Comparison of ENCODE assay signal across 8 cellular contexts in the genomic region with DNA sequence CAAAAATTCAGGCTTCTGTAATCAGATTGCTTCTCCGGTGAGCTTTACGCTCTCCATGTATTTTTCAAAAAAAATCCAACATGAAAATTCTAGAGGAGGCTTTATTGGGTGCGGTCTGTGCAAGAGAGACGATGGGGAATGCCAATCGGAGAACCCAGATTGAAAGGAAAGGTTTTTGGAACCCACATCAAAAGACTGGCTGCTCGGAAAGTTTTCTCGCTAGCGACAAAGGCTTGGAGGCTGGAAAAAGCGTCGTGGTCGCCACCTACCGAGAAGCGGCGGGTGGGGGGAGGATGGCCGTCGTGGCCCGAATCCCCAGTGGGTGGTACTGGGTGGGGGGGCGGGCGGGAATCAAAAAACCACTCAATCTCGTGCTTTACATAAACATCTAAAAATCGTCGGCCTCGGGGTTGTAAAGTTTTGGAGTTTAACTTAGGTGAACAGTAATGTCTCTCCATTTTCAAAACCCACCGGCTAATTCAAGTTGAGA. TPM values are rescaled to one million over a fixed set of nuclear protein-coding genes. Genes with fewer than 3 reads are reported as not detected.
DNase-seq lines count a peak whose midpoint lies in the region; ATAC-seq, FAIRE-seq and TF ChIP-seq lines count a peak whose summit lies in the region.

No MANE protein-coding gene starts in this region.

- no peaks in the 10 kb centered on the region for H3K36me3 ChIP-seq in neutrophil
- no peaks in the 10 kb centered on the region for H3K36me3 ChIP-seq in thyroid gland

- POLR2A ChIA-PET in HEK293T (lab: Yijun Ruan, JAX), result interaction anchor here (1.1 to 1.6 kb wide), 2 partner anchors 21 to 36 kb away, joined by 3 read pairs; no protein-coding TSS in a partner anchor

- H3K27ac ChIP-seq in neutrophil (no peak overlapping the region), thyroid gland (peak overlapping the region; percentile 96 to 100 (median 97))

- intact Hi-C loops in thyroid gland (cut with DNase I), result no loop called here

- H3K4me1 ChIP-seq in neutrophil (ENCODE audit: control insufficient read depth in 1 of 2, insufficient read depth in 1 of 2, low read depth in 1 of 2, low read length in 1 of 2), result peaks cover 42 to 46% of the 10 kb centered on the region in 2 experiments
- H3K4me1 ChIP-seq in thyroid gland, result peaks cover 32 to 36% of the 10 kb centered on the region in 2 donors

- H3K9me3 ChIP-seq in neutrophil (no peaks in the 10 kb centered on the region), thyroid gland (no peaks in the 10 kb centered on the region)

- ATAC-seq in HG03159 (IDR thresholded peaks at IDR 0.05; ENCODE audit: unreplicated experiment), result no peak

- H3K27me3 ChIP-seq in neutrophil (peaks cover 14% of the 10 kb centered on the region), thyroid gland (no peaks in the 10 kb centered on the region)

- CTCF ChIA-PET in HEK293T (lab: Yijun Ruan, JAX), result interaction anchor here (1.0 kb wide), 1 partner anchor 20 kb away, joined by 3 read pairs; no protein-coding TSS in a partner anchor

- no peak for FAIRE-seq in frontal cortex (lab: Jason Lieb, UNC)

- 0 out of 2 replicates have a peak, but pooled peaks have one; percentile 12 for TF ChIP-seq CTCF in AG10803 (conservative IDR thresholded peaks at IDR 0.05; ENCODE audit: low read length)
- no peak for TF ChIP-seq CTCF in neutrophil (IDR thresholded peaks at IDR 0.05)
- peak in 1 of 6 experiments; percentile 28 for TF ChIP-seq CTCF in thyroid gland (IDR thresholded peaks at IDR 0.05)

- TF ChIP-seq POLR2A in thyroid gland (IDR thresholded peaks at IDR 0.05), result peak in 1 of 2 donors; percentile 17

- peak; percentile 17 for DNase-seq in AG10803 (ENCODE audit: low read depth)
- peak; percentile 29 for DNase-seq in HEK293T (ENCODE audit: extremely low spot score)
- DNase-seq in OCI-M1 (lab: John Stamatoyannopoulos, UW), result peak; percentile 91
- DNase-seq in activated gamma-delta T cell (lab: John Stamatoyannopoulos, UW), result peak; percentile 15
- DNase-seq in frontal cortex (ENCODE audit: low spot score in 2 of 2), result peak; percentile 65
- peak; percentile 73 to 75 for DNase-seq in thyroid gland

- WGBS in thyroid gland, 2 donors, result 0 to 1% methylated on average over 23 of the region's 24 CpGs

- H3K4me3 ChIP-seq in AG10803 (ENCODE audit: low read length) (peak overlapping the region; percentile 80), neutrophil (ENCODE audit: low read depth in 1 of 2, low read length in 1 of 2) (peak overlapping the region; percentile 78 to 81), thyroid gland (replicated peaks in 1 of 3) (peak overlapping the region in 2 of 3 donors; percentile 13 to 100)

TF ChIP-seq in HEK293T, 16 proteins besides CTCF, POLR2A, EP300 and RAD21:
- no peak for TF ChIP-seq SUZ12 (IDR thresholded peaks at IDR 0.05)
- no peak for TF ChIP-seq FOXK2 (IDR thresholded peaks at IDR 0.05)
- TF ChIP-seq BHLHE40 (IDR thresholded peaks at IDR 0.05; ENCODE audit: borderline replicate concordance), result no peak
- TF ChIP-seq HDGF (IDR thresholded peaks at IDR 0.05; ENCODE audit: borderline replicate concordance), result no peak
- TF ChIP-seq, protein P1, sequence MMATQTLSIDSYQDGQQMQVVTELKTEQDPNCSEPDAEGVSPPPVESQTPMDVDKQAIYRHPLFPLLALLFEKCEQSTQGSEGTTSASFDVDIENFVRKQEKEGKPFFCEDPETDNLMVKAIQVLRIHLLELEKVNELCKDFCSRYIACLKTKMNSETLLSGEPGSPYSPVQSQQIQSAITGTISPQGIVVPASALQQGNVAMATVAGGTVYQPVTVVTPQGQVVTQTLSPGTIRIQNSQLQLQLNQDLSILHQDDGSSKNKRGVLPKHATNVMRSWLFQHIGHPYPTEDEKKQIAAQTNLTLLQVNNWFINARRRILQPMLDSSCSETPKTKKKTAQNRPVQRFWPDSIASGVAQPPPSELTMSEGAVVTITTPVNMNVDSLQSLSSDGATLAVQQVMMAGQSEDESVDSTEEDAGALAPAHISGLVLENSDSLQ (IDR thresholded peaks at IDR 0.05), result no peak
- no peak for TF ChIP-seq ELF4 (IDR thresholded peaks at IDR 0.05)
- TF ChIP-seq FOXA1 (IDR thresholded peaks at IDR 0.05), result no peak
- TF ChIP-seq NFRKB (IDR thresholded peaks at IDR 0.05), result no peak
- no peak for TF ChIP-seq CTBP1 (IDR thresholded peaks at IDR 0.05; ENCODE audit: borderline replicate concordance)
- no peak for TF ChIP-seq ZNF384 (IDR thresholded peaks at IDR 0.05)
- no peak for TF ChIP-seq ARNT (IDR thresholded peaks at IDR 0.05)
- TF ChIP-seq L3MBTL2 (conservative IDR thresholded peaks at IDR 0.05), result no peak
- no peak for TF ChIP-seq SP1 (IDR thresholded peaks at IDR 0.05)
- TF ChIP-seq FOXM1 (IDR thresholded peaks at IDR 0.05; ENCODE audit: borderline replicate concordance), result no peak
- TF ChIP-seq TARDBP (IDR thresholded peaks at IDR 0.05), result no peak
- TF ChIP-seq LEF1 (IDR thresholded peaks at IDR 0.05; ENCODE audit: borderline replicate concordance), result no peak
TF ChIP-seq in HEK293T: peak in this region for 0.

RNA-seq across cellular contexts. Expression of a gene that starts 1.1 kb away (rescaled TPM):
- total RNA-seq in frontal cortex (236 TPM), thyroid gland (100 to 1,000 TPM; 240 to 385 (median 353) TPM)

Comparison
In these comparisons a context has a peak if more than half of its experiments do, and no peak if none do; other contexts are left out.
1. DNase-seq: peak in every context shown above with its lines; median percentile 91 in OCI-M1; 74 in thyroid gland; 65 in frontal cortex; 29 in HEK293T; 17 in AG10803; 15 in activated gamma-delta T cell.